Comparison of ENCODE assay signal across 14 cellular contexts in the genomic region with DNA sequence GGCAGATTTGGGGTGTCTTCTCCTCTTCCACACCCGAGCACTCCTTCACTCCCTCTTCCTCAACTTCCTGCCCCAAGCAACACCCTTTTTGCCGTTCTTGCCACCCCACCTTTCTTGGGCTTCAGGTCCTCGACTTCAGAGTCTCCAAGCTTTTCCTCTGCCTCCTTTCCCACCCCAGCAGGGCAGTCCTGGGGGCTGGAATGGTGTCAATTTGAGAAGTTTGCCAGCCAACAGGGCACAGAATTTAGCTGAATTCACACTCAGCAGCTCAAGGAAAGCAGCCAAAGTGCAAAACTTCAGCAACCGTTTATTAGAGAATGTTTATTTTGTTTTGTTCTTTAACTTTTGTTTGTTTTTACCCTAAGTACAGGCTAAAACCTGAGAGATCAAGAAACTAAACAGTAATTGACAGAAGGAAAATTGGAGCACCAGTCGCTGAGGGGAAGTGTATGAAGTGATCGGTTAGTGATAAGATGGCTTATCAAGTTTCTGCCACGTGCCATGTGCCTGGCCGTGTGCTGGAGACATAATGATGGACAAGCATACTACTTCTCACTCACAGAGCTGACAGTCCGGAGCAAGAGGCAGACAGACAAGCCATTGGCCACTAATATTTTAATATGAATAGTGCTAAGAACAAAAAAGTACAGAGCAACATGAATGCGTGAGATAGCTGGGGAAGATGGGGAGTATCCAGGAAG. TPM values are rescaled to one million over a fixed set of nuclear protein-coding genes. Genes with fewer than 3 reads are reported as not detected.
DNase-seq lines count a peak whose midpoint lies in the region; ATAC-seq, FAIRE-seq and TF ChIP-seq lines count a peak whose summit lies in the region.
"Had no signal": no experiment of that assay in that cellular context is flagged by ENCODE, and none has a peak within 500 bp of the region (broad histone marks: within the 10 kb centered on the region; RNA-seq: fewer than 3 reads in every experiment).

No MANE protein-coding gene starts in this region.

- peak overlapping the region; percentile 36 for H3K27ac Mint-ChIP-seq in Caco-2 (ENCODE audit: unreplicated experiment)
- no peak overlapping the region for H3K27ac Mint-ChIP-seq in astrocyte (ENCODE audit: unreplicated experiment)
- H3K27ac Mint-ChIP-seq: activated CD8-positive, alpha-beta memory T cell treated with anti-CD3 and anti-CD28 coated beads, Interleukin-2, amount 10 ng/mL, durations not matched to agents 7 days and 5 days; activated naive CD8-positive, alpha-beta T cell treated with anti-CD3 and anti-CD28 coated beads, Interleukin-2, amount 50 U/mL, for 24 hours had no signal

- intact Hi-C loops in Caco-2 (cut with micrococcal nuclease; ENCODE audit: unreplicated experiment) (no loop called here), sigmoid colon (cut with DNase I) (loop anchor here (5.0 kb wide), 1 partner anchor 80 kb away; no protein-coding TSS in a partner anchor)

- H3K4me1 Mint-ChIP-seq in Caco-2 (ENCODE audit: low read depth, unreplicated experiment): peaks cover 58% of the 10 kb centered on the region
- peaks cover 2% of the 10 kb centered on the region for H3K4me1 Mint-ChIP-seq in astrocyte (ENCODE audit: low read depth, unreplicated experiment)

- H3K27me3 ChIP-seq in Caco-2 (replicated peaks; ENCODE audit: control insufficient read depth, insufficient read depth, low read length): no peaks in the 10 kb centered on the region
- H3K27me3 ChIP-seq in astrocyte (ENCODE audit: insufficient read depth, low read length): no peaks in the 10 kb centered on the region
- H3K27me3 ChIP-seq in layer of hippocampus (ENCODE audit: control insufficient read depth, insufficient read depth, low read length): no peaks in the 10 kb centered on the region
- no peaks in the 10 kb centered on the region for H3K27me3 ChIP-seq in sigmoid colon

- no peak for DNase-seq in Caco-2
- no peak for DNase-seq in astrocyte (ENCODE audit: low read depth)
- no peak for DNase-seq in sigmoid colon
- no peak for DNase-seq in glomerular visceral epithelial cell (ENCODE audit: extremely low spot score)
- no peak for DNase-seq in HPDE6-E6E7 (ENCODE audit: extremely low spot score)
- no peak for DNase-seq in activated CD4-positive, alpha-beta T cell treated with anti-CD3 and anti-CD28 coated beads for 1 hour
- DNase-seq: activated CD8-positive, alpha-beta memory T cell treated with anti-CD3 and anti-CD28 coated beads, Interleukin-2, amount 10 ng/mL, durations not matched to agents 7 days and 5 days; activated naive CD8-positive, alpha-beta T cell treated with anti-CD3 and anti-CD28 coated beads, Interleukin-2, amount 50 U/mL, for 24 hours; MM.1S had no signal

- H3K36me3 ChIP-seq in Caco-2 (ENCODE audit: control insufficient read depth, insufficient read depth, low read length) (no peaks in the 10 kb centered on the region), astrocyte (ENCODE audit: insufficient read depth, low read length) (no peaks in the 10 kb centered on the region), sigmoid colon (no peaks in the 10 kb centered on the region)

- H3K4me3 Mint-ChIP-seq in Caco-2 (ENCODE audit: unreplicated experiment) (no peak overlapping the region), astrocyte (ENCODE audit: unreplicated experiment) (no peak overlapping the region)
- H3K4me3 Mint-ChIP-seq: activated CD8-positive, alpha-beta memory T cell treated with anti-CD3 and anti-CD28 coated beads, Interleukin-2, amount 10 ng/mL, durations not matched to agents 7 days and 5 days; activated naive CD8-positive, alpha-beta T cell treated with anti-CD3 and anti-CD28 coated beads, Interleukin-2, amount 50 U/mL, for 24 hours had no signal

- H3K4me2 ChIP-seq in astrocyte (ENCODE audit: low read length): peak overlapping the region; percentile 52

- CTCF ChIA-PET in Caco-2 (lab: Charles Lee): interaction anchor here (1.0 to 1.1 kb wide), 2 partner anchors 41 to 58 kb away, joined by 3 read pairs; no protein-coding TSS in a partner anchor

- H3K4me1 ChIP-seq in Caco-2 (peaks cover 74% of the 10 kb centered on the region), astrocyte (ENCODE audit: insufficient read depth, low read length) (peaks cover 13% of the 10 kb centered on the region), sigmoid colon (peaks cover 0 to 79% (median 75%) of the 10 kb centered on the region in 4 donors)

- no peaks in the 10 kb centered on the region for H3K79me2 ChIP-seq in astrocyte (ENCODE audit: insufficient read depth, low read length)

- H3K9ac ChIP-seq in astrocyte (ENCODE audit: low read length): no peak overlapping the region

- 29 to 49% methylated on average over 10 of the region's 10 CpGs for WGBS in sigmoid colon, 2 donors

- no peak for TF ChIP-seq EP300 in sigmoid colon (IDR thresholded peaks at IDR 0.05)

- POLR2A ChIA-PET in Caco-2 (lab: Charles Lee): no interaction called here

- H3K27ac ChIP-seq in astrocyte (ENCODE audit: low read depth, low read length): no peak overlapping the region
- H3K27ac ChIP-seq in layer of hippocampus (ENCODE audit: low read depth, low read length): peak overlapping the region; percentile 85
- peak overlapping the region; percentile 80 to 89 (median 84) for H3K27ac ChIP-seq in sigmoid colon

- H3K9me3 ChIP-seq in Caco-2: no peaks in the 10 kb centered on the region; the same call in 1 of the 2 replicates
- H3K9me3 ChIP-seq in astrocyte (ENCODE audit: insufficient read depth, low read depth, low read length): no peaks in the 10 kb centered on the region
- no peaks in the 10 kb centered on the region for H3K9me3 ChIP-seq in sigmoid colon

- FAIRE-seq in astrocyte (lab: Jason Lieb, UNC): no peak
- FAIRE-seq: endometrium, G401.6, TTC549 had no signal

- peak overlapping the region; percentile 34 for H2AFZ ChIP-seq in astrocyte (ENCODE audit: low read depth, low read length)

- TF ChIP-seq CTCF in Caco-2 (IDR thresholded peaks at IDR 0.05; ENCODE audit: insufficient read depth in 1 of 2, low read depth in 1 of 2, low read length in 1 of 2, severe bottlenecking in 1 of 2, unreplicated experiment in 1 of 2) (no peak), astrocyte (IDR thresholded peaks at IDR 0.05; ENCODE audit: insufficient read depth, low read depth, low read length) (no peak), sigmoid colon (IDR thresholded peaks at IDR 0.05) (no peak)

- H3K27me3 Mint-ChIP-seq in Caco-2 (ENCODE audit: insufficient read depth, unreplicated experiment): no peaks in the 10 kb centered on the region
- peaks cover 12% of the 10 kb centered on the region for H3K27me3 Mint-ChIP-seq in astrocyte (ENCODE audit: low read depth, unreplicated experiment)

- H3K4me3 ChIP-seq in Caco-2 (ENCODE audit: low read depth, low read length): no peak overlapping the region
- no peak overlapping the region for H3K4me3 ChIP-seq in astrocyte (ENCODE audit: insufficient read depth, low read depth, low read length)
- H3K4me3 ChIP-seq in sigmoid colon: no peak overlapping the region

- no peak for TF ChIP-seq POLR2A in sigmoid colon (IDR thresholded peaks at IDR 0.05)

- ATAC-seq in GM18511 (IDR thresholded peaks at IDR 0.05; ENCODE audit: unreplicated experiment): no peak
- ATAC-seq: activated CD8-positive, alpha-beta memory T cell treated with anti-CD3 and anti-CD28 coated beads, Interleukin-2, amount 10 ng/mL, durations not matched to agents 7 days and 5 days; activated naive CD8-positive, alpha-beta T cell treated with anti-CD3 and anti-CD28 coated beads, Interleukin-2, amount 50 U/mL, for 24 hours had no signal

- H4K20me1 ChIP-seq in astrocyte (ENCODE audit: insufficient read depth, low read length): no peaks in the 10 kb centered on the region

- peaks cover 6% of the 10 kb centered on the region for H3K36me3 Mint-ChIP-seq in Caco-2 (ENCODE audit: insufficient read depth, unreplicated experiment)
- no peaks in the 10 kb centered on the region for H3K36me3 Mint-ChIP-seq in astrocyte (ENCODE audit: low read depth, unreplicated experiment)
- H3K36me3 Mint-ChIP-seq: activated CD8-positive, alpha-beta memory T cell treated with anti-CD3 and anti-CD28 coated beads, Interleukin-2, amount 10 ng/mL, durations not matched to agents 7 days and 5 days had no signal

- no TSS peak for BruUV-seq in Caco-2 (replicated peaks; lab: Mats Ljungman, UMichigan)

- H3K9me3 Mint-ChIP-seq in Caco-2 (ENCODE audit: unreplicated experiment) (no peaks in the 10 kb centered on the region), astrocyte (ENCODE audit: unreplicated experiment) (peaks cover 1% of the 10 kb centered on the region)
- H3K9me3 Mint-ChIP-seq: activated naive CD8-positive, alpha-beta T cell treated with anti-CD3 and anti-CD28 coated beads, Interleukin-2, amount 50 U/mL, for 24 hours had no signal

RNA-seq across cellular contexts. Expression of gene AHNAK, which starts 44.4 kb away (rescaled TPM):
- total RNA-seq in Caco-2 (2022) (312 and 324 TPM in 2 replicates), astrocyte (305 and 378 TPM in 2 replicates), sigmoid colon (1,000 to 10,000 TPM in 2 of 4 donors, 100 to 1,000 TPM in 2; 751 to 1,294 (median 1,065) TPM)
- polyA plus RNA-seq in sigmoid colon: 100 to 1,000 TPM in 1 of 3 donors, 10 to 100 TPM in 2; 82.3 to 141 (median 85.5) TPM
